Comparison of ENCODE assay signal across 1 cellular context in genomic region chr19:56252699-56253422, GRCh38.
TF ChIP-seq lines count a peak whose summit lies in the region.

No MANE protein-coding gene starts in this region.

TF ChIP-seq in WTC11, 78 proteins besides CTCF, POLR2A, EP300 and RAD21 (continued from another document):
- TF ChIP-seq MAX (CRISPR knock-in tag; IDR thresholded peaks at IDR 0.05) (peak; percentile 66; the same call in 1 of the 2 replicates), E2F4 (CRISPR knock-in tag; IDR thresholded peaks at IDR 0.05; ENCODE audit: borderline replicate concordance, low read depth) (no peak), ZNF317 (CRISPR knock-in tag; IDR thresholded peaks at IDR 0.05; ENCODE audit: borderline replicate concordance, low read depth) (no peak)
